In genomic region chr1:29202053-29202452, GRCh38 we compare ENCODE assay signal across 9 cellular contexts. TPM values are rescaled to one million over a fixed set of nuclear protein-coding genes. Genes with fewer than 3 reads are reported as not detected.
DNase-seq lines count a peak whose midpoint lies in the region; ATAC-seq and TF ChIP-seq lines count a peak whose summit lies in the region.
"Had no signal": no experiment of that assay in that cellular context is flagged by ENCODE, and none has a peak within 500 bp of the region (broad histone marks: within the 10 kb centered on the region; RNA-seq: fewer than 3 reads in every experiment).

No MANE protein-coding gene starts in this region.

- no peak overlapping the region for H3K4me3 Mint-ChIP-seq in endothelial cell (ENCODE audit: unreplicated experiment)

- ATAC-seq in HG02852 (IDR thresholded peaks at IDR 0.05; ENCODE audit: unreplicated experiment): no peak

- peaks cover 90% of the 10 kb centered on the region for H3K36me3 ChIP-seq in NT2/D1 (ENCODE audit: insufficient read depth, insufficient read length, low read length)

- peak overlapping the region; percentile 37 for H3K9ac ChIP-seq in NT2/D1 (ENCODE audit: insufficient read length, low read depth)

- H3K27ac Mint-ChIP-seq in endothelial cell (ENCODE audit: unreplicated experiment): peak overlapping the region; percentile 34

- H3K4me1 ChIP-seq in NT2/D1 (ENCODE audit: insufficient read depth, insufficient read length): peaks cover 13% of the 10 kb centered on the region

- H3K4me3 ChIP-seq in NT2/D1 (ENCODE audit: insufficient read length, low read depth): no peak overlapping the region

- no peaks in the 10 kb centered on the region for H3K27me3 ChIP-seq in NT2/D1 (ENCODE audit: insufficient read depth, insufficient read length)

- H3K9me3 Mint-ChIP-seq in endothelial cell (ENCODE audit: unreplicated experiment): no peaks in the 10 kb centered on the region

- H3K36me3 Mint-ChIP-seq in endothelial cell (ENCODE audit: low read depth, unreplicated experiment): peaks cover 19% of the 10 kb centered on the region

- H3K27me3 Mint-ChIP-seq in endothelial cell (ENCODE audit: unreplicated experiment): no peaks in the 10 kb centered on the region

- H3K27ac ChIP-seq in C4-2B: peak overlapping the region; percentile 37; the same call in 1 of the 2 replicates

- no peak for TF ChIP-seq CTCF in C4-2B (conservative IDR thresholded peaks at IDR 0.05)
- no peak for TF ChIP-seq CTCF in endothelial cell (IDR thresholded peaks at IDR 0.05; ENCODE audit: unreplicated experiment)

- no peaks in the 10 kb centered on the region for H3K9me3 ChIP-seq in NT2/D1 (ENCODE audit: insufficient read depth, low read length)

- H3K4me1 Mint-ChIP-seq in endothelial cell (ENCODE audit: unreplicated experiment): peaks cover 7% of the 10 kb centered on the region

- DNase-seq in NT2/D1 (ENCODE audit: low read depth, low spot score): no peak
- DNase-seq in endothelial cell (ENCODE audit: low spot score): no peak
- peak; percentile 19 for DNase-seq in pons (ENCODE audit: low spot score)
- DNase-seq in SIG-M5 treated with dmso at 0.1 percent for 504 hours (lab: John Stamatoyannopoulos, UW; ENCODE audit: unreplicated experiment): no peak
- no peak for DNase-seq in putamen (ENCODE audit: low spot score)
- DNase-seq in NK-92 (lab: John Stamatoyannopoulos, UW; ENCODE audit: unreplicated experiment): no peak
- DNase-seq: activated CD4-positive, alpha-beta T cell treated with anti-CD3 and anti-CD28 coated beads, Interleukin-2, amount 50 U/mL, for 48 hours had no signal

RNA-seq across cellular contexts. Expression of gene SRSF4, which starts 20.4 kb away (rescaled TPM):
- total RNA-seq in endothelial cell (ENCODE audit: unreplicated experiment): 68.6 TPM

RNA-seq across cellular contexts. Expression of gene MECR, which starts 28.7 kb away (rescaled TPM):
- total RNA-seq in endothelial cell (ENCODE audit: unreplicated experiment): 20.2 TPM

RNA-seq across cellular contexts. Expression of gene PTPRU, which starts 34.3 kb away (rescaled TPM):
- 19.0 TPM for total RNA-seq in endothelial cell (ENCODE audit: unreplicated experiment)
